In the genomic region with DNA sequence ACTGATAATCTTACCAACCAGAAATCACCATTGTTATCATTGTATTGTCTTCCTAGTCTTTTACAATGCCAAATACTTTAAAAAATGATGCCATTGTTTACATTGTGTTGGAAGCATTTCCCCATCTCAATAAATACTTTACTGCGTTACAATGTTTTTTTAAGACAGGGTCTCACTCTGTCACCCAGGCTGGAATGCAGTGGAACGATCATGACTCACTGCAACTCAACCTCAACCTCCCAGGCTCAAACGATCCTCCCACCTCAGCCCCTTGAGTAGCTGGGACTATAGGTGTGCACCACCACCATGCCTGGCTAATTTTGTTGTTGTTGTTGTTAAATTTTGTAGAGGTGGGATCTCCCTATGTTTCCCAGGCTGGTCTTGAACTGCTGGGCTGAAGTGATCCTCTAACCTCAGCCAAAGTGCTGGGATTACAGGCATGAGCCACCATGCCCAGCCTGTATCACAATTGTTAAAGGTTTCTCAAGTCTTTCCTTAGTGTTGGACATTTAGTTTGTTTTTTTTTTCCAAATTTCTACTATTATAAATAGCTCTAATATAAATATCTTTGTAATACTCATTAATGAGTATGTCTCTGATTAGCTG, we compare ENCODE assay signal across 25 cellular contexts. TPM values are rescaled to one million over a fixed set of nuclear protein-coding genes. Genes with fewer than 3 reads are reported as not detected.
DNase-seq lines count a peak whose midpoint lies in the region; ATAC-seq and TF ChIP-seq lines count a peak whose summit lies in the region.
"Had no signal": no experiment of that assay in that cellular context is flagged by ENCODE, and none has a peak within 500 bp of the region (broad histone marks: within the 10 kb centered on the region; RNA-seq: fewer than 3 reads in every experiment).

No MANE protein-coding gene starts in this region.

- POLR2A ChIA-PET in WTC11 (lab: Charles Lee), result interaction anchor here (0.5 kb wide), 1 partner anchor 46 kb away, joined by 3 read pairs; no protein-coding TSS in a partner anchor

- H3K27me3 Mint-ChIP-seq in WTC11 (ENCODE audit: low read depth) (peaks cover 57% of the 10 kb centered on the region), glutamatergic neuron (ENCODE audit: unreplicated experiment) (no peaks in the 10 kb centered on the region)

- peaks cover 27% of the 10 kb centered on the region for H3K36me3 Mint-ChIP-seq in WTC11
- peaks cover 17% of the 10 kb centered on the region for H3K36me3 Mint-ChIP-seq in glutamatergic neuron (ENCODE audit: unreplicated experiment)
- H3K36me3 Mint-ChIP-seq: CD8-positive, alpha-beta memory T cell had no signal

- H3K4me3 ChIP-seq in coronary artery, result no peak overlapping the region
- H3K4me3 ChIP-seq: GM12878, GM23338, HAP-1, SK-N-MC had no signal

- peaks cover 40% of the 10 kb centered on the region for H3K9me3 Mint-ChIP-seq in WTC11
- peaks cover 6% of the 10 kb centered on the region for H3K9me3 Mint-ChIP-seq in glutamatergic neuron (ENCODE audit: unreplicated experiment)

- in situ Hi-C loops in Caki2 (cut with HindIII; ENCODE audit: low pct_unique_long_range_greater_than_20kb, low sequenced_read_pairs), result no loop called here

- CTCF ChIA-PET in WTC11 (lab: Charles Lee), result no interaction called here

- no peak overlapping the region for H3K27ac ChIP-seq in coronary artery
- H3K27ac ChIP-seq: C4-2B, SK-N-MC had no signal

- no peak overlapping the region for H3K4me3 Mint-ChIP-seq in WTC11
- H3K4me3 Mint-ChIP-seq in glutamatergic neuron (ENCODE audit: unreplicated experiment), result no peak overlapping the region
- H3K4me3 Mint-ChIP-seq: CD8-positive, alpha-beta memory T cell; GM23338 had no signal

- H3K27ac Mint-ChIP-seq in WTC11 (no peak overlapping the region), glutamatergic neuron (ENCODE audit: unreplicated experiment) (no peak overlapping the region)
- H3K27ac Mint-ChIP-seq: CD8-positive, alpha-beta memory T cell; GM23338 had no signal

- DNase-seq in Caki2 (ENCODE audit: low read depth), result peak; percentile 22
- peak; percentile 38 for DNase-seq in HT1080 (ENCODE audit: low read depth)
- DNase-seq in T1000 (lab: John Stamatoyannopoulos, UW), result peak; percentile 36
- DNase-seq in islet precursor cell, result peak; percentile 55
- no peak for DNase-seq in WTC11 (ENCODE audit: low spot score)
- no peak for DNase-seq in coronary artery (ENCODE audit: low spot score)
- no peak for DNase-seq in glutamatergic neuron
- DNase-seq: CD8-positive, alpha-beta memory T cell; DMS53; KG1; MV-4-11; NCI-H1105 treated with DMSO at 0.1 percent for 48 hours; NCI-H1694; NCI-H2081; NCI-H2171; NCI-H345; NCI-H526; OCI-M1; SHP77 had no signal

- TF ChIP-seq CTCF in WTC11 (IDR thresholded peaks at IDR 0.05), result no peak
- TF ChIP-seq CTCF in coronary artery (IDR thresholded peaks at IDR 0.05), result no peak
- no peak for TF ChIP-seq CTCF in glutamatergic neuron (IDR thresholded peaks at IDR 0.05; ENCODE audit: partially characterized antibody, unreplicated experiment)

- ATAC-seq in WTC11 (no peak), GM19324 (IDR thresholded peaks at IDR 0.05; ENCODE audit: low FRiP score, unreplicated experiment) (no peak)
- ATAC-seq: GM12878, GM23338 had no signal

- H3K4me1 Mint-ChIP-seq in WTC11, result peaks cover 16% of the 10 kb centered on the region
- peaks cover 6% of the 10 kb centered on the region for H3K4me1 Mint-ChIP-seq in glutamatergic neuron (ENCODE audit: low read depth, unreplicated experiment)
- H3K4me1 Mint-ChIP-seq: CD8-positive, alpha-beta memory T cell had no signal

TF ChIP-seq in WTC11, 78 proteins besides CTCF, POLR2A, EP300 and RAD21 (continues in another document):
- TF ChIP-seq, protein P1, sequence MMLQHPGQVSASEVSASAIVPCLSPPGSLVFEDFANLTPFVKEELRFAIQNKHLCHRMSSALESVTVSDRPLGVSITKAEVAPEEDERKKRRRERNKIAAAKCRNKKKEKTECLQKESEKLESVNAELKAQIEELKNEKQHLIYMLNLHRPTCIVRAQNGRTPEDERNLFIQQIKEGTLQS (CRISPR knock-in tag; conservative IDR thresholded peaks at IDR 0.05), result no peak
- TF ChIP-seq ETV6 (CRISPR knock-in tag; IDR thresholded peaks at IDR 0.05) (no peak), CREB1 (CRISPR knock-in tag; IDR thresholded peaks at IDR 0.05) (no peak), GABPB1 (CRISPR knock-in tag; IDR thresholded peaks at IDR 0.05) (no peak), ZNF219 (CRISPR knock-in tag; IDR thresholded peaks at IDR 0.05; ENCODE audit: borderline replicate concordance) (no peak), ATF1 (CRISPR knock-in tag; IDR thresholded peaks at IDR 0.05) (no peak), NFE2L1 (CRISPR knock-in tag; IDR thresholded peaks at IDR 0.05) (no peak), KAT7 (CRISPR knock-in tag; IDR thresholded peaks at IDR 0.05; ENCODE audit: borderline replicate concordance) (no peak), SMAD3 (CRISPR knock-in tag; IDR thresholded peaks at IDR 0.05; ENCODE audit: borderline replicate concordance) (no peak), ZNF232 (CRISPR knock-in tag; IDR thresholded peaks at IDR 0.05) (no peak), NFYB (CRISPR knock-in tag; conservative IDR thresholded peaks at IDR 0.05; ENCODE audit: low read depth) (no peak), FOXP1 (CRISPR knock-in tag; IDR thresholded peaks at IDR 0.05; ENCODE audit: borderline replicate concordance) (no peak)
- TF ChIP-seq, protein P2, sequence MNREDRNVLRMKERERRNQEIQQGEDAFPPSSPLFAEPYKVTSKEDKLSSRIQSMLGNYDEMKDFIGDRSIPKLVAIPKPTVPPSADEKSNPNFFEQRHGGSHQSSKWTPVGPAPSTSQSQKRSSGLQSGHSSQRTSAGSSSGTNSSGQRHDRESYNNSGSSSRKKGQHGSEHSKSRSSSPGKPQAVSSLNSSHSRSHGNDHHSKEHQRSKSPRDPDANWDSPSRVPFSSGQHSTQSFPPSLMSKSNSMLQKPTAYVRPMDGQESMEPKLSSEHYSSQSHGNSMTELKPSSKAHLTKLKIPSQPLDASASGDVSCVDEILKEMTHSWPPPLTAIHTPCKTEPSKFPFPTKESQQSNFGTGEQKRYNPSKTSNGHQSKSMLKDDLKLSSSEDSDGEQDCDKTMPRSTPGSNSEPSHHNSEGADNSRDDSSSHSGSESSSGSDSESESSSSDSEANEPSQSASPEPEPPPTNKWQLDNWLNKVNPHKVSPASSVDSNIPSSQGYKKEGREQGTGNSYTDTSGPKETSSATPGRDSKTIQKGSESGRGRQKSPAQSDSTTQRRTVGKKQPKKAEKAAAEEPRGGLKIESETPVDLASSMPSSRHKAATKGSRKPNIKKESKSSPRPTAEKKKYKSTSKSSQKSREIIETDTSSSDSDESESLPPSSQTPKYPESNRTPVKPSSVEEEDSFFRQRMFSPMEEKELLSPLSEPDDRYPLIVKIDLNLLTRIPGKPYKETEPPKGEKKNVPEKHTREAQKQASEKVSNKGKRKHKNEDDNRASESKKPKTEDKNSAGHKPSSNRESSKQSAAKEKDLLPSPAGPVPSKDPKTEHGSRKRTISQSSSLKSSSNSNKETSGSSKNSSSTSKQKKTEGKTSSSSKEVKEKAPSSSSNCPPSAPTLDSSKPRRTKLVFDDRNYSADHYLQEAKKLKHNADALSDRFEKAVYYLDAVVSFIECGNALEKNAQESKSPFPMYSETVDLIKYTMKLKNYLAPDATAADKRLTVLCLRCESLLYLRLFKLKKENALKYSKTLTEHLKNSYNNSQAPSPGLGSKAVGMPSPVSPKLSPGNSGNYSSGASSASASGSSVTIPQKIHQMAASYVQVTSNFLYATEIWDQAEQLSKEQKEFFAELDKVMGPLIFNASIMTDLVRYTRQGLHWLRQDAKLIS (CRISPR knock-in tag; IDR thresholded peaks at IDR 0.05; ENCODE audit: borderline replicate concordance), result no peak
- TF ChIP-seq, protein P3, sequence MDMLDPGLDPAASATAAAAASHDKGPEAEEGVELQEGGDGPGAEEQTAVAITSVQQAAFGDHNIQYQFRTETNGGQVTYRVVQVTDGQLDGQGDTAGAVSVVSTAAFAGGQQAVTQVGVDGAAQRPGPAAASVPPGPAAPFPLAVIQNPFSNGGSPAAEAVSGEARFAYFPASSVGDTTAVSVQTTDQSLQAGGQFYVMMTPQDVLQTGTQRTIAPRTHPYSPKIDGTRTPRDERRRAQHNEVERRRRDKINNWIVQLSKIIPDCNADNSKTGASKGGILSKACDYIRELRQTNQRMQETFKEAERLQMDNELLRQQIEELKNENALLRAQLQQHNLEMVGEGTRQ (CRISPR knock-in tag; IDR thresholded peaks at IDR 0.05), result no peak
- TF ChIP-seq, protein P4, sequence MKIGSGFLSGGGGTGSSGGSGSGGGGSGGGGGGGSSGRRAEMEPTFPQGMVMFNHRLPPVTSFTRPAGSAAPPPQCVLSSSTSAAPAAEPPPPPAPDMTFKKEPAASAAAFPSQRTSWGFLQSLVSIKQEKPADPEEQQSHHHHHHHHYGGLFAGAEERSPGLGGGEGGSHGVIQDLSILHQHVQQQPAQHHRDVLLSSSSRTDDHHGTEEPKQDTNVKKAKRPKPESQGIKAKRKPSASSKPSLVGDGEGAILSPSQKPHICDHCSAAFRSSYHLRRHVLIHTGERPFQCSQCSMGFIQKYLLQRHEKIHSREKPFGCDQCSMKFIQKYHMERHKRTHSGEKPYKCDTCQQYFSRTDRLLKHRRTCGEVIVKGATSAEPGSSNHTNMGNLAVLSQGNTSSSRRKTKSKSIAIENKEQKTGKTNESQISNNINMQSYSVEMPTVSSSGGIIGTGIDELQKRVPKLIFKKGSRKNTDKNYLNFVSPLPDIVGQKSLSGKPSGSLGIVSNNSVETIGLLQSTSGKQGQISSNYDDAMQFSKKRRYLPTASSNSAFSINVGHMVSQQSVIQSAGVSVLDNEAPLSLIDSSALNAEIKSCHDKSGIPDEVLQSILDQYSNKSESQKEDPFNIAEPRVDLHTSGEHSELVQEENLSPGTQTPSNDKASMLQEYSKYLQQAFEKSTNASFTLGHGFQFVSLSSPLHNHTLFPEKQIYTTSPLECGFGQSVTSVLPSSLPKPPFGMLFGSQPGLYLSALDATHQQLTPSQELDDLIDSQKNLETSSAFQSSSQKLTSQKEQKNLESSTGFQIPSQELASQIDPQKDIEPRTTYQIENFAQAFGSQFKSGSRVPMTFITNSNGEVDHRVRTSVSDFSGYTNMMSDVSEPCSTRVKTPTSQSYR (CRISPR knock-in tag; IDR thresholded peaks at IDR 0.05), result no peak

RNA-seq across cellular contexts. Expression of a gene that starts 13.5 kb away (rescaled TPM):
- total RNA-seq in Caki2 (2014; rRNA removed; shearing (Covaris generic); ENCODE audit: low replicate concordance), result 18.7 and 20.3 TPM in 2 replicates
- not detected in 2 replicates for total RNA-seq in HT1080 (2014; rRNA removed; shearing (Covaris generic))
- polyA plus RNA-seq in HT1080 (2015; cell fraction: cytosol; rRNA removed), result 1.1 and 1.4 TPM in 2 replicates
- polyA plus RNA-seq in HT1080 (2015; cell fraction: nucleus; rRNA removed), result 0.41 TPM in 1 of 2 replicates, not detected in the other
- 0.48 to 0.92 TPM (median 0.78 TPM) in 3 replicates for total RNA-seq in WTC11 (2021)
- total RNA-seq in glutamatergic neuron (ENCODE audit: unreplicated experiment), result 2.1 TPM
- total RNA-seq: CD8-positive, alpha-beta memory T cell had no signal
- polyA plus RNA-seq: CD8-positive, alpha-beta memory T cell had no signal

RNA-seq across cellular contexts. Expression of a gene that starts 43.3 kb away (rescaled TPM):
- 11.6 and 16.2 TPM in 2 replicates for total RNA-seq in Caki2 (2014; rRNA removed; shearing (Covaris generic); ENCODE audit: low replicate concordance)
- total RNA-seq in HT1080 (2014; rRNA removed; shearing (Covaris generic)), result 1.8 and 2.8 TPM in 2 replicates
- polyA plus RNA-seq in HT1080 (2015; cell fraction: cytosol; rRNA removed), result 4.8 and 6.7 TPM in 2 replicates
- 6.8 and 8.7 TPM in 2 replicates for polyA plus RNA-seq in HT1080 (2015; cell fraction: nucleus; rRNA removed)
- 0.25 to 0.39 TPM (median 0.34 TPM) in 3 replicates for total RNA-seq in WTC11 (2021)
- total RNA-seq in glutamatergic neuron (ENCODE audit: unreplicated experiment), result 5.6 TPM
- total RNA-seq: GM23338 had no signal
- polyA plus RNA-seq: CD8-positive, alpha-beta memory T cell had no signal

Comparison
In these comparisons a context has a peak if more than half of its experiments do, and no peak if none do; other contexts are left out.
1. DNase-seq: peak in Caki2 (single experiment), HT1080 (single experiment), T1000 (single experiment) and islet precursor cell (single experiment); none in WTC11 (single experiment), coronary artery (single experiment) and glutamatergic neuron (single experiment).